Comparison of ENCODE assay signal across 1 cellular context in the genomic region with DNA sequence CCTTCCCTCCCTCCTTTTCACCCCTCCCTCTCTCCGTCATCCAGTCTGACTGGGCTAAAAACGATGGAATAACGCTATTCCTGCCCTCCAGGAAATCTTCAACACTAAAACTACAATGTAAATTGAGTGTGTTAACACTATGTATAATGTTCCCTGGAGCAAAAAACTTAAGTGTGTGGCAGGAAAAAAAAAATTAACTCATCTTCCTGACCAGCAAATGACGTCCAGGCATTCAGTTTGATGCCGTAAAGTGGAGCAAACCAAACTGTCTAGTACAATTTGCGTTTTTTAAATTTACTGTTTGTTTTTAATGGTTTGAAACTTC.
TF ChIP-seq lines count a peak whose summit lies in the region.

No MANE protein-coding gene starts in this region.

TF ChIP-seq in WTC11, 78 proteins besides CTCF, POLR2A, EP300 and RAD21 (continued from another document):
- TF ChIP-seq, protein P1, sequence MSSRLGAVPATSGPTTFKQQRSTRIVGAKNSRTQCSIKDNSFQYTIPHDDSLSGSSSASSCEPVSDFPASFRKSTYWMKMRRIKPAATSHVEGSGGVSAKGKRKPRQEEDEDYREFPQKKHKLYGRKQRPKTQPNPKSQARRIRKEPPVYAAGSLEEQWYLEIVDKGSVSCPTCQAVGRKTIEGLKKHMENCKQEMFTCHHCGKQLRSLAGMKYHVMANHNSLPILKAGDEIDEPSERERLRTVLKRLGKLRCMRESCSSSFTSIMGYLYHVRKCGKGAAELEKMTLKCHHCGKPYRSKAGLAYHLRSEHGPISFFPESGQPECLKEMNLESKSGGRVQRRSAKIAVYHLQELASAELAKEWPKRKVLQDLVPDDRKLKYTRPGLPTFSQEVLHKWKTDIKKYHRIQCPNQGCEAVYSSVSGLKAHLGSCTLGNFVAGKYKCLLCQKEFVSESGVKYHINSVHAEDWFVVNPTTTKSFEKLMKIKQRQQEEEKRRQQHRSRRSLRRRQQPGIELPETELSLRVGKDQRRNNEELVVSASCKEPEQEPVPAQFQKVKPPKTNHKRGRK (CRISPR knock-in tag; IDR thresholded peaks at IDR 0.05; ENCODE audit: borderline replicate concordance) = no peak
- TF ChIP-seq NR3C1 (CRISPR knock-in tag; conservative IDR thresholded peaks at IDR 0.05; ENCODE audit: low read depth) = no peak
- TF ChIP-seq GRHL2 (CRISPR knock-in tag; IDR thresholded peaks at IDR 0.05; ENCODE audit: insufficient replicate concordance, severe bottlenecking) = no peak
- TF ChIP-seq ZNF423 (CRISPR knock-in tag; IDR thresholded peaks at IDR 0.05) = no peak
- TF ChIP-seq OVOL2 (CRISPR knock-in tag; IDR thresholded peaks at IDR 0.05; ENCODE audit: borderline replicate concordance) = no peak
- TF ChIP-seq, protein P2, sequence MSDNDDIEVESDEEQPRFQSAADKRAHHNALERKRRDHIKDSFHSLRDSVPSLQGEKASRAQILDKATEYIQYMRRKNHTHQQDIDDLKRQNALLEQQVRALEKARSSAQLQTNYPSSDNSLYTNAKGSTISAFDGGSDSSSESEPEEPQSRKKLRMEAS (CRISPR knock-in tag; IDR thresholded peaks at IDR 0.05) = no peak
- TF ChIP-seq, protein P3, sequence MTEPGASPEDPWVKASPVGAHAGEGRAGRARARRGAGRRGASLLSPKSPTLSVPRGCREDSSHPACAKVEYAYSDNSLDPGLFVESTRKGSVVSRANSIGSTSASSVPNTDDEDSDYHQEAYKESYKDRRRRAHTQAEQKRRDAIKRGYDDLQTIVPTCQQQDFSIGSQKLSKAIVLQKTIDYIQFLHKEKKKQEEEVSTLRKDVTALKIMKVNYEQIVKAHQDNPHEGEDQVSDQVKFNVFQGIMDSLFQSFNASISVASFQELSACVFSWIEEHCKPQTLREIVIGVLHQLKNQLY (CRISPR knock-in tag; IDR thresholded peaks at IDR 0.05) = no peak
